18 cellular contexts compared by ENCODE assay signal in the genomic region with DNA sequence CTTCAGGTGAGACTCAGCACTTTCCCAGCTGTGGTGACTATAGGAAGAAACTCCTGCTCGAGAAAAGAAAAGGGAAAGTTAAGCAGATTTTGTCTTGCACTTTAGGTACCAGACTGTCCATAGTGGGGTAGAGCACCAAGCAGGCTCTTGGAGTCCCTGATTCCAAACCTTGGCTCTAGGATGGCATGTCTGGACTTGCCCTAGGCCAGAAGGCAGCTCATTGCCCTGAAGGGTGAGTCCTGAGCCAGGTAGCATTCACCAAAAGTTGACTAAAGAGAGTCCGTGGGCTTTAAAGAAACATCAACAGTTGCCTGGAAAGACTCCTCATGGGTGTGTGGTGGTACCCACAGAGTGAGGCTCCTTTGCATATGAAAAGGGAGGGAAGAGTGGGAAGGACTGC.
"Had no signal": no experiment of that assay in that cellular context is flagged by ENCODE, and none has a peak within 500 bp of the region (broad histone marks: within the 10 kb centered on the region; RNA-seq: fewer than 3 reads in every experiment).

No MANE protein-coding gene starts in this region.

- H3K79me2 ChIP-seq: hepatocyte, parathyroid adenoma had no signal

- H3K27me3 Mint-ChIP-seq: T-cell had no signal

- H2AFZ ChIP-seq: hepatocyte, parathyroid adenoma had no signal

- H3K27me3 ChIP-seq: hepatocyte, upper lobe of left lung had no signal

- H3K9ac ChIP-seq: parathyroid adenoma had no signal

- H3K36me3 ChIP-seq: left ventricle myocardium inferior, thoracic aorta, upper lobe of left lung had no signal

- ATAC-seq: natural killer cell treated with Interleukin-12 subunit alpha and Interleukin-12 subunit beta and Interleukin-15 and Interleukin-18, amount 100 ng/mL, for 72 hours; right cardiac atrium; SK-N-SH treated with all-trans-retinoic acid at 6 μM for 48 hours; T-cell had no signal

- H3K4me1 Mint-ChIP-seq: T-cell had no signal

- H3K9me3 ChIP-seq: thoracic aorta, upper lobe of left lung had no signal

- H3K4me1 ChIP-seq: left ventricle myocardium inferior, parathyroid adenoma, upper lobe of left lung had no signal

- DNase-seq: activated CD4-positive, alpha-beta T cell treated with anti-CD3 and anti-CD28 coated beads, Interleukin-2, amount 50 U/mL, for 48 hours; activated naive CD4-positive, alpha-beta T cell treated with Interleukin-2 at 50 U/mL for 16 hours; activated T-cell treated with anti-CD3 and anti-CD28 coated beads, Interleukin-2, amount 50 U/mL, for 48 hours; amygdala; erythroblast; foreskin fibroblast; left ventricle myocardium inferior; right cardiac atrium; stimulated activated CD4-positive, alpha-beta T cell treated with anti-CD3 and anti-CD28 coated beads, Interleukin-1b, Interleukin-23, amount 100 ng/mL, for 48 hours; T-cell; upper lobe of left lung had no signal

- H3K4me3 Mint-ChIP-seq: natural killer cell treated with Interleukin-12 subunit alpha and Interleukin-12 subunit beta and Interleukin-15 and Interleukin-18, amount 100 ng/mL, for 72 hours; T-cell; T-helper 2 cell treated with Interferon-gamma antibody and Interleukin-4, amounts not matched to agents 5 μg/mL and 100 μg/mL, for 36 hours had no signal

- H3K27ac ChIP-seq: hepatocyte, left ventricle myocardium inferior, parathyroid adenoma, thoracic aorta, upper lobe of left lung, VCaP had no signal

- H3K27ac Mint-ChIP-seq: natural killer cell treated with Interleukin-12 subunit alpha and Interleukin-12 subunit beta and Interleukin-15 and Interleukin-18, amount 100 ng/mL, for 72 hours; T-cell; T-helper 2 cell treated with Interferon-gamma antibody and Interleukin-4, amounts not matched to agents 5 μg/mL and 100 μg/mL, for 36 hours had no signal

- H3K4me3 ChIP-seq: hepatocyte, left ventricle myocardium inferior, thoracic aorta, upper lobe of left lung had no signal

- H3K4me2 ChIP-seq: hepatocyte had no signal

- H3K36me3 Mint-ChIP-seq: natural killer cell treated with Interleukin-12 subunit alpha and Interleukin-12 subunit beta and Interleukin-15 and Interleukin-18, amount 100 ng/mL, for 72 hours; T-cell had no signal
